Comparison of ENCODE assay signal across 18 cellular contexts in genomic region chr12:111992464-111992863, GRCh38. TPM values are rescaled to one million over a fixed set of nuclear protein-coding genes. Genes with fewer than 3 reads are reported as not detected.
DNase-seq lines count a peak whose midpoint lies in the region; ATAC-seq and TF ChIP-seq lines count a peak whose summit lies in the region.
"Had no signal": no experiment of that assay in that cellular context is flagged by ENCODE, and none has a peak within 500 bp of the region (broad histone marks: within the 10 kb centered on the region; RNA-seq: fewer than 3 reads in every experiment).

No MANE protein-coding gene starts in this region.

- H2AFZ ChIP-seq in H9 (ENCODE audit: low read length): no peak overlapping the region
- H2AFZ ChIP-seq: GM23248 had no signal

- no peak overlapping the region for H4K91ac ChIP-seq in H9 (ENCODE audit: insufficient read length, low read depth, low read length)

- no peak overlapping the region for H3K4ac ChIP-seq in H9 (ENCODE audit: low read depth, low read length)

- H2AK5ac ChIP-seq in H9 (ENCODE audit: insufficient read length, low read length): no peak overlapping the region

- TF ChIP-seq CTCF in chondrocyte (IDR thresholded peaks at IDR 0.05) (no peak), H9 (conservative IDR thresholded peaks at IDR 0.05) (no peak)

- H3K27me3 Mint-ChIP-seq in activated CD4-positive, alpha-beta memory T cell treated with anti-CD3 and anti-CD28 coated beads, Interleukin-2, amount 10 ng/mL, durations not matched to agents 7 days and 5 days: peaks cover 2% of the 10 kb centered on the region
- H3K27me3 Mint-ChIP-seq in activated CD4-positive, alpha-beta memory T cell treated with anti-CD3 and anti-CD28 coated beads for 36 hours: no peaks in the 10 kb centered on the region
- H3K27me3 Mint-ChIP-seq in T-helper 17 cell (no peaks in the 10 kb centered on the region), chondrocyte (ENCODE audit: low read depth) (no peaks in the 10 kb centered on the region), H9 (ENCODE audit: low read depth) (no peaks in the 10 kb centered on the region)
- no peaks in the 10 kb centered on the region for H3K27me3 Mint-ChIP-seq in effector memory CD8-positive, alpha-beta T cell

- intact Hi-C loops in activated CD4-positive, alpha-beta memory T cell treated with anti-CD3 and anti-CD28 coated beads for 36 hours (cut with micrococcal nuclease): loop anchor here (5.0 kb wide), 1 partner anchor 45 kb away; no protein-coding TSS in a partner anchor

- H2BK20ac ChIP-seq in H9 (ENCODE audit: low read depth, low read length, poor library complexity, severe bottlenecking): no peak overlapping the region

- H3K4me3 Mint-ChIP-seq in activated CD4-positive, alpha-beta memory T cell treated with anti-CD3 and anti-CD28 coated beads, Interleukin-2, amount 10 ng/mL, durations not matched to agents 7 days and 5 days: no peak overlapping the region
- no peak overlapping the region for H3K4me3 Mint-ChIP-seq in activated CD4-positive, alpha-beta memory T cell treated with anti-CD3 and anti-CD28 coated beads for 36 hours
- H3K4me3 Mint-ChIP-seq in T-helper 17 cell (peak overlapping the region; percentile 7), chondrocyte (ENCODE audit: unreplicated experiment) (no peak overlapping the region), H9 (no peak overlapping the region)
- peak overlapping the region; percentile 83 to 94 for H3K4me3 Mint-ChIP-seq in effector memory CD8-positive, alpha-beta T cell

- H3K9me3 ChIP-seq in T-helper 17 cell (ENCODE audit: control insufficient read depth, low read length, poor library complexity, severe bottlenecking) (no peaks in the 10 kb centered on the region), H9 (ENCODE audit: control insufficient read depth, low read depth, low read length) (no peaks in the 10 kb centered on the region)
- H3K9me3 ChIP-seq: A549, left lung had no signal

- H3T11ph ChIP-seq in H9 (ENCODE audit: low read length): no peak overlapping the region

- no peaks in the 10 kb centered on the region for H3K4me1 ChIP-seq in H9 (ENCODE audit: insufficient read depth, low read length)
- H3K4me1 ChIP-seq: A549 had no signal

- H3K4me3 ChIP-seq in GM08714 (ENCODE audit: low read length): peak overlapping the region; percentile 43; the same call in 1 of the 2 replicates
- H3K4me3 ChIP-seq: A549, GM23248, left lung had no signal

- H3K23me2 ChIP-seq in H9 (ENCODE audit: insufficient read length, low read depth, low read length, poor library complexity, severe bottlenecking): no peaks in the 10 kb centered on the region

- DNase-seq in activated CD4-positive, alpha-beta memory T cell treated with anti-CD3 and anti-CD28 coated beads, Interleukin-2, amount 10 ng/mL, durations not matched to agents 7 days and 5 days: no peak
- DNase-seq in activated CD4-positive, alpha-beta memory T cell treated with anti-CD3 and anti-CD28 coated beads for 36 hours: no peak
- DNase-seq in T-helper 17 cell: no peak
- no peak for DNase-seq in effector memory CD8-positive, alpha-beta T cell
- DNase-seq in chondrocyte (ENCODE audit: low spot score): no peak
- DNase-seq in NCI-H510A (lab: John Stamatoyannopoulos, UW): no peak
- DNase-seq in H9: no peak
- DNase-seq: activated CD4-positive, alpha-beta T cell treated with anti-CD3 and anti-CD28 coated beads, Interleukin-2, amount 50 U/mL, for 48 hours; activated gamma-delta T cell; GM23248; left lung; midbrain; NCI-H1092; NCI-H2081; small intestine; stimulated activated CD4-positive, alpha-beta T cell treated with anti-CD3 and anti-CD28 coated beads, Interleukin-4, amount 100 ng/mL, for 1 hour had no signal

- no peaks in the 10 kb centered on the region for H3K79me2 ChIP-seq in H9 (ENCODE audit: insufficient read depth, low read length)

- ATAC-seq in T-helper 17 cell: no peak
- no peak for ATAC-seq in effector memory CD8-positive, alpha-beta T cell (replicated peaks)
- ATAC-seq: A549, left lung had no signal

- H3K36me3 Mint-ChIP-seq in activated CD4-positive, alpha-beta memory T cell treated with anti-CD3 and anti-CD28 coated beads, Interleukin-2, amount 10 ng/mL, durations not matched to agents 7 days and 5 days (ENCODE audit: low read depth): peaks cover 37% of the 10 kb centered on the region
- peaks cover 13% of the 10 kb centered on the region for H3K36me3 Mint-ChIP-seq in activated CD4-positive, alpha-beta memory T cell treated with anti-CD3 and anti-CD28 coated beads for 36 hours
- H3K36me3 Mint-ChIP-seq in T-helper 17 cell (ENCODE audit: low read depth): peaks cover 5% of the 10 kb centered on the region
- peaks cover 7% of the 10 kb centered on the region for H3K36me3 Mint-ChIP-seq in effector memory CD8-positive, alpha-beta T cell (ENCODE audit: insufficient read depth)
- peaks cover 8% of the 10 kb centered on the region for H3K36me3 Mint-ChIP-seq in chondrocyte (ENCODE audit: low read depth)
- peaks cover 3 to 5% (median 4%) of the 10 kb centered on the region in 3 experiments; a peak in 4 of 7 replicates for H3K36me3 Mint-ChIP-seq in H9 (ENCODE audit: insufficient read depth in 1 of 3, low read depth in 3 of 3)

- no peaks in the 10 kb centered on the region for H3K79me1 ChIP-seq in H9 (ENCODE audit: insufficient read depth, low read depth, low read length, poor library complexity, severe bottlenecking)

- H3K9ac ChIP-seq in H9 (ENCODE audit: extremely low read depth, insufficient read length, low read length): no peak overlapping the region
- H3K9ac ChIP-seq: GM23248 had no signal

- H4K20me1 ChIP-seq in H9 (ENCODE audit: control insufficient read depth, insufficient read depth, insufficient read length): no peaks in the 10 kb centered on the region

- H4K8ac ChIP-seq in H9 (replicated peaks; ENCODE audit: insufficient read length, low read depth, low read length): no peak overlapping the region

- H2BK5ac ChIP-seq in H9 (ENCODE audit: insufficient read length, low read length): no peak overlapping the region

- CTCF ChIA-PET in activated CD4-positive, alpha-beta memory T cell treated with anti-CD3 and anti-CD28 coated beads, Interleukin-2, amount 10 ng/mL, durations not matched to agents 7 days and 5 days (lab: Charles Lee): interaction anchor here (2.6 to 4.0 kb wide), 2 partner anchors 21 to 48 kb away, joined by 11 to 41 read pairs; partner anchors contain the start of genes ERP29 and TMEM116
- CTCF ChIA-PET in activated CD4-positive, alpha-beta memory T cell treated with anti-CD3 and anti-CD28 coated beads for 36 hours (lab: Charles Lee): interaction anchor here (0.7 to 1.3 kb wide), 3 partner anchors 19 to 205 kb away, joined by 3 read pairs; no protein-coding TSS in a partner anchor

- no peak overlapping the region for H3K56ac ChIP-seq in H9 (ENCODE audit: insufficient read length, low read depth, low read length)

- H3K4me1 Mint-ChIP-seq in activated CD4-positive, alpha-beta memory T cell treated with anti-CD3 and anti-CD28 coated beads, Interleukin-2, amount 10 ng/mL, durations not matched to agents 7 days and 5 days: peaks cover 56% of the 10 kb centered on the region
- H3K4me1 Mint-ChIP-seq in activated CD4-positive, alpha-beta memory T cell treated with anti-CD3 and anti-CD28 coated beads for 36 hours (ENCODE audit: low read depth): peaks cover 65% of the 10 kb centered on the region
- peaks cover 46% of the 10 kb centered on the region for H3K4me1 Mint-ChIP-seq in T-helper 17 cell
- H3K4me1 Mint-ChIP-seq in effector memory CD8-positive, alpha-beta T cell (ENCODE audit: low read depth in 2 of 2): peaks cover 52 to 71% of the 10 kb centered on the region in 2 donors
- H3K4me1 Mint-ChIP-seq in chondrocyte (ENCODE audit: low read depth): no peaks in the 10 kb centered on the region
- peaks cover 5 to 7% of the 10 kb centered on the region in 2 experiments; a peak in 2 of 4 replicates for H3K4me1 Mint-ChIP-seq in H9

- no peak overlapping the region for H3K14ac ChIP-seq in H9 (ENCODE audit: insufficient read depth, low read length)

- H2BK12ac ChIP-seq in H9 (ENCODE audit: insufficient read length, low read depth, low read length): no peak overlapping the region

- no peaks in the 10 kb centered on the region for H3K9me3 Mint-ChIP-seq in activated CD4-positive, alpha-beta memory T cell treated with anti-CD3 and anti-CD28 coated beads, Interleukin-2, amount 10 ng/mL, durations not matched to agents 7 days and 5 days
- no peaks in the 10 kb centered on the region for H3K9me3 Mint-ChIP-seq in activated CD4-positive, alpha-beta memory T cell treated with anti-CD3 and anti-CD28 coated beads for 36 hours
- no peaks in the 10 kb centered on the region for H3K9me3 Mint-ChIP-seq in effector memory CD8-positive, alpha-beta T cell
- no peaks in the 10 kb centered on the region for H3K9me3 Mint-ChIP-seq in chondrocyte (ENCODE audit: low read depth)
- H3K9me3 Mint-ChIP-seq in H9: no peaks in the 10 kb centered on the region

- no CpG with 5 or more reads among the region's 6 CpGs for WGBS in H9 (ENCODE audit: extremely low coverage, insufficient read length, low lambda C conversion rate)

- POLR2A ChIA-PET in activated CD4-positive, alpha-beta memory T cell treated with anti-CD3 and anti-CD28 coated beads, Interleukin-2, amount 10 ng/mL, durations not matched to agents 7 days and 5 days (lab: Charles Lee): interaction anchor here (1.2 to 14.4 kb wide), 6 partner anchors 10 to 139 kb away, joined by 3 to 326 read pairs (median 16); partner anchors contain the start of genes ERP29, TMEM116 and TRAFD1
- POLR2A ChIA-PET in activated CD4-positive, alpha-beta memory T cell treated with anti-CD3 and anti-CD28 coated beads for 36 hours (lab: Charles Lee): interaction anchor here (0.7 to 1.1 kb wide), 4 partner anchors 9 to 191 kb away, joined by 3 to 5 read pairs (median 4); no protein-coding TSS in a partner anchor

- H3K4me2 ChIP-seq in H9 (ENCODE audit: insufficient read depth, insufficient read length, low read length): no peak overlapping the region
- H3K4me2 ChIP-seq: A549 had no signal

- H4K5ac ChIP-seq in H9 (ENCODE audit: insufficient read length, low read depth, low read length): no peak overlapping the region

- no peak overlapping the region for H3K23ac ChIP-seq in H9 (ENCODE audit: insufficient read length, low read depth, low read length)

- H3K27me3 ChIP-seq in H9 (ENCODE audit: insufficient read depth, low read length): no peaks in the 10 kb centered on the region
- H3K27me3 ChIP-seq: left lung had no signal

- H2BK15ac ChIP-seq in H9 (ENCODE audit: low read depth, low read length): no peak overlapping the region

- no peak overlapping the region for H2BK120ac ChIP-seq in H9 (ENCODE audit: low read depth, low read length, poor library complexity, severe bottlenecking)

- peak overlapping the region; percentile 96 for H3K27ac Mint-ChIP-seq in activated CD4-positive, alpha-beta memory T cell treated with anti-CD3 and anti-CD28 coated beads, Interleukin-2, amount 10 ng/mL, durations not matched to agents 7 days and 5 days
- no peak overlapping the region for H3K27ac Mint-ChIP-seq in activated CD4-positive, alpha-beta memory T cell treated with anti-CD3 and anti-CD28 coated beads for 36 hours
- H3K27ac Mint-ChIP-seq in T-helper 17 cell: peak overlapping the region; percentile 94
- H3K27ac Mint-ChIP-seq in effector memory CD8-positive, alpha-beta T cell: peak overlapping the region; percentile 83 to 89
- no peak overlapping the region for H3K27ac Mint-ChIP-seq in chondrocyte (ENCODE audit: unreplicated experiment)
- H3K27ac Mint-ChIP-seq in H9: no peak overlapping the region

- H3K18ac ChIP-seq in H9 (ENCODE audit: insufficient read length, low read depth, low read length): no peak overlapping the region

- H3K27ac ChIP-seq in H9 (ENCODE audit: insufficient read length, low read depth, low read length): no peak overlapping the region
- H3K27ac ChIP-seq: A549, GM23248, left lung had no signal

RNA-seq across cellular contexts. Expression of gene TMEM116, which starts 20.5 kb away (rescaled TPM):
- total RNA-seq in activated CD4-positive, alpha-beta memory T cell treated with anti-CD3 and anti-CD28 coated beads, Interleukin-2, amount 10 ng/mL, durations not matched to agents 7 days and 5 days: 10 to 100 TPM; 17.8 to 19.7 TPM
- total RNA-seq in activated CD4-positive, alpha-beta memory T cell treated with anti-CD3 and anti-CD28 coated beads for 36 hours: 10 to 100 TPM; 14.0 to 17.1 TPM
- 10 to 100 TPM; 22.4 to 28.4 TPM for total RNA-seq in T-helper 17 cell
- total RNA-seq in chondrocyte: 8.4 to 11.0 TPM (median 9.8 TPM) in 3 replicates
- 10.5 and 10.8 TPM in 2 replicates for total RNA-seq in H9 (2021)

RNA-seq across cellular contexts. Expression of gene ERP29, which starts 20.8 kb away (rescaled TPM):
- total RNA-seq in activated CD4-positive, alpha-beta memory T cell treated with anti-CD3 and anti-CD28 coated beads, Interleukin-2, amount 10 ng/mL, durations not matched to agents 7 days and 5 days: 100 to 1,000 TPM; 169 to 172 TPM
- 100 to 1,000 TPM; 102 to 104 TPM for total RNA-seq in activated CD4-positive, alpha-beta memory T cell treated with anti-CD3 and anti-CD28 coated beads for 36 hours
- total RNA-seq in T-helper 17 cell (100 to 1,000 TPM; 104 to 124 TPM), chondrocyte (86.9 to 114 TPM (median 111 TPM) in 3 replicates), H9 (2021) (160 and 164 TPM in 2 replicates)

Comparison
In these comparisons a context has a peak if more than half of its experiments do, and no peak if none do; other contexts are left out.
1. H3K27ac Mint-ChIP-seq: peak in activated CD4-positive, alpha-beta memory T cell treated with anti-CD3 and anti-CD28 coated beads, Interleukin-2, amount 10 ng/mL, durations not matched to agents 7 days and 5 days (single experiment), T-helper 17 cell (single experiment) and effector memory CD8-positive, alpha-beta T cell (2 of 2); none in activated CD4-positive, alpha-beta memory T cell treated with anti-CD3 and anti-CD28 coated beads for 36 hours (single experiment), chondrocyte (single experiment) and H9 (0 of 3).
2. H3K4me3 Mint-ChIP-seq: peak in T-helper 17 cell (single experiment) and effector memory CD8-positive, alpha-beta T cell (2 of 2); none in activated CD4-positive, alpha-beta memory T cell treated with anti-CD3 and anti-CD28 coated beads, Interleukin-2, amount 10 ng/mL, durations not matched to agents 7 days and 5 days (single experiment), activated CD4-positive, alpha-beta memory T cell treated with anti-CD3 and anti-CD28 coated beads for 36 hours (single experiment), chondrocyte (single experiment) and H9 (0 of 2).